ENCODE assay signal across 2 cellular contexts in the genomic region with DNA sequence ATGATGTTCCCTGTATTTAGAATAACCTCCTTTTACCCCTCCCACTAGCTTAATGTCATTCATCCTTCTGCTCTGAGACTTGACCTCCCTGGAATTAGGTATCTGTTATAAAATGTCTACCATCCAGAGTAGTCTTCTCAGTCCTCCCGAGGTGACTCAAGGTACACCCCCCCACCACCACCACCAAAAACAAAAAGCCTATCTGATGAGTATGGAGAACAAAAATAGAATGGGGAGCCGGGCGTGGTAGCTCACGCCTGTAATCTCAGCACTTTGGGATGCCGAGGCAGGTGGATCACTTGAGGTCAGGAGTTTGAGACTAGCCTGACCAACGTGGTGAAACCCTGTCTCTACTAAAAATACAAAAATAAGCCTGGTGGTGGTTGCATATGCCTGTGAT. TPM values are rescaled to one million over a fixed set of nuclear protein-coding genes. Genes with fewer than 3 reads are reported as not detected.
"Had no signal": no experiment of that assay in that cellular context is flagged by ENCODE, and none has a peak within 500 bp of the region (broad histone marks: within the 10 kb centered on the region; RNA-seq: fewer than 3 reads in every experiment).

No MANE protein-coding gene starts in this region.

RNA-seq across cellular contexts. Expression of gene NPNT, which starts 46.9 kb away (rescaled TPM):
- total RNA-seq: endothelial cell of umbilical vein, fibroblast of villous mesenchyme had no signal
- polyA plus RNA-seq: endothelial cell of umbilical vein had no signal
